In genomic region chr3:179179256-179179655, GRCh38 we compare ENCODE assay signal across 23 cellular contexts. TPM values are rescaled to one million over a fixed set of nuclear protein-coding genes. Genes with fewer than 3 reads are reported as not detected.
DNase-seq lines count a peak whose midpoint lies in the region; ATAC-seq and TF ChIP-seq lines count a peak whose summit lies in the region.
"Had no signal": no experiment of that assay in that cellular context is flagged by ENCODE, and none has a peak within 500 bp of the region (broad histone marks: within the 10 kb centered on the region; RNA-seq: fewer than 3 reads in every experiment).

No MANE protein-coding gene starts in this region.

- DNase-seq in left ventricle myocardium inferior (no peak), heart left ventricle (no peak), dedifferentiated amniotic fluid mesenchymal stem cell (ENCODE audit: extremely low spot score) (peak; percentile 13), NCI-H345 (lab: John Stamatoyannopoulos, UW) (no peak), posterior cingulate gyrus (no peak), GM19238 (ENCODE audit: insufficient read length, low spot score) (no peak), NCI-H2171 treated with DMSO at 0.1 percent for 48 hours (lab: John Stamatoyannopoulos, UW) (no peak)
- DNase-seq: 8988T; Calu3; DMS79 treated with DMSO at 0.1 percent for 48 hours; GF-D8; NCI-H1092 treated with DMSO at 0.1 percent for 48 hours; NCI-H187; NCI-H2081 treated with DMSO at 0.1 percent for 48 hours; NCI-H446; NCI-H524 treated with DMSO at 0.1 percent for 48 hours; NCI-H82; NK-92 treated with Interleukin-12 subunit alpha and Interleukin-12 subunit beta, amount 100 ng/mL, for 24 hours; PC-3; SJCRH30 had no signal

- H3K9ac ChIP-seq in skeletal muscle satellite cell (ENCODE audit: low read depth, low read length) = peak overlapping the region; percentile 42

- H3K4me2 ChIP-seq in skeletal muscle satellite cell (ENCODE audit: low read length) = no peak overlapping the region

- H3K9me3 ChIP-seq in left ventricle myocardium inferior (replicated peaks) (no peaks in the 10 kb centered on the region), heart left ventricle (no peaks in the 10 kb centered on the region), skeletal muscle satellite cell (replicated peaks; ENCODE audit: low read length) (no peaks in the 10 kb centered on the region)
- H3K9me3 ChIP-seq: SJCRH30 had no signal

- ATAC-seq in heart left ventricle = no peak
- ATAC-seq: HCT116, PC-3 had no signal

- peak overlapping the region; percentile 79 for H3K27ac ChIP-seq in left ventricle myocardium inferior (replicated peaks)
- H3K27ac ChIP-seq in heart left ventricle = peak overlapping the region in 4 of 12 donors; percentile 3 to 70 (median 68)
- H3K27ac ChIP-seq: HL-60, SJCRH30 had no signal

- no peak for TF ChIP-seq POLR2A in heart left ventricle (IDR thresholded peaks at IDR 0.05)

- H3K4me1 ChIP-seq in left ventricle myocardium inferior (peaks cover 83% of the 10 kb centered on the region), heart left ventricle (peaks cover 6 to 83% (median 62%) of the 10 kb centered on the region in 12 donors), skeletal muscle satellite cell (ENCODE audit: control insufficient read depth, insufficient read depth, low read length) (peaks cover 59% of the 10 kb centered on the region)

- H3K27me3 ChIP-seq in left ventricle myocardium inferior (ENCODE audit: low read depth) (no peaks in the 10 kb centered on the region), heart left ventricle (no peaks in the 10 kb centered on the region), skeletal muscle satellite cell (ENCODE audit: control insufficient read depth, insufficient read depth, low read length) (no peaks in the 10 kb centered on the region)
- H3K27me3 ChIP-seq: SJCRH30 had no signal

- intact Hi-C loops in left ventricle myocardium inferior (cut with micrococcal nuclease) = no loop called here
- intact Hi-C loops in heart left ventricle (cut with DNase I) = no loop called here
- intact Hi-C loops in posterior cingulate gyrus (cut with DNase I) = no loop called here

- TF ChIP-seq CTCF in left ventricle myocardium inferior (IDR thresholded peaks at IDR 0.05; ENCODE audit: borderline replicate concordance) (no peak), heart left ventricle (IDR thresholded peaks at IDR 0.05) (no peak)

- no peaks in the 10 kb centered on the region for H3K36me3 ChIP-seq in left ventricle myocardium inferior
- H3K36me3 ChIP-seq in heart left ventricle = no peaks in the 10 kb centered on the region
- H3K36me3 ChIP-seq in skeletal muscle satellite cell (ENCODE audit: insufficient read depth, low read length) = no peaks in the 10 kb centered on the region
- H3K36me3 ChIP-seq: SJCRH30 had no signal

- H3K4me3 ChIP-seq in left ventricle myocardium inferior (no peak overlapping the region), heart left ventricle (no peak overlapping the region), skeletal muscle satellite cell (ENCODE audit: low read length) (no peak overlapping the region)
- H3K4me3 ChIP-seq: SJCRH30 had no signal

- WGBS in heart left ventricle, 4 donors = 82 to 84% (median 83%) methylated on average over 2 of the region's 2 CpGs

RNA-seq across cellular contexts. Expression of gene PIK3CA, which starts 31.1 kb away (rescaled TPM):
- total RNA-seq in left ventricle myocardium inferior = 19.6 TPM
- total RNA-seq in heart left ventricle = 10 to 100 TPM; 13.9 to 28.0 (median 21.4) TPM
- polyA plus RNA-seq in heart left ventricle = 10 to 100 TPM in 1 of 2 donors, 1 to 10 TPM in 1; 3.1 to 10.5 TPM
- total RNA-seq in skeletal muscle satellite cell (2012; rRNA removed) = 17.7 and 19.5 TPM in 2 replicates
